Comparison of ENCODE assay signal across 8 cellular contexts in the genomic region with DNA sequence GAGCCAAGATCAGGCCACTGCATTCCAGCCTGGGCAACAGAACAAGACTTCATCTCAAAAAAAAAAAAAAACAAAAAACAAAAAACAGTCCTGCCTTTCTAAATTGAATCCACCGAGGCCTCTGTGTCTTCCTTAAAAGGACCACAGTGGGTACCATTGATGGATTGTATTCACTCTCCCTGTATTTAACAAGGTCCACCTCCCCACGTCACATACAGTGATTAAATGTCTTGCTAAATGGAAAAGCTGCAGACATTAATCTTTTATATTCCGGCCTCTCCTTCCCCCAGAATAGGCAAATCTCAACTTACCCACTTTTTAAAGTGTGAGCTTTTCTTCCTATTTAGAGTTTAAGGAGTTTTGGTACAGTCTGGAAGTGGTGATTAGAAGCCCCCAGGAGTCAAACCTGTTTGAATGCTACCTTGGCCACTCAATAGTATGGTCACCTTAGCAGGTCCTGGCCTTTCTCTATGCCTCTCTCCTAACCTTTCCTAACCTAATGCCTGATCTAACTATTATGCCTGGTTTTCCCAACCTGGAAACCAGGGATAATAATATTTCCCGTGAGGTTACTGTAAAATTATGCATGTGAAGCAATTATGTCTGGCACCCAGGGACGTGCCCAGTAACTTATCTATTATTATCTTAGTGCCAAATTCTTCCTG. TPM values are rescaled to one million over a fixed set of nuclear protein-coding genes. Genes with fewer than 3 reads are reported as not detected.
A peak's percentile ranks its signal among the peaks of the same experiment; 100 is the strongest.
DNase-seq lines count a peak whose midpoint lies in the region; TF ChIP-seq lines count a peak whose summit lies in the region.

No MANE protein-coding gene starts in this region.

- H3K4me1 Mint-ChIP-seq in nephron = peaks cover 47% of the 10 kb centered on the region

- peak overlapping the region; percentile 96 to 99 (median 98) for H3K27ac Mint-ChIP-seq in nephron

- TF ChIP-seq CTCF in AG10803 (conservative IDR thresholded peaks at IDR 0.05; ENCODE audit: low read length) (no peak; the same call in 1 of the 2 replicates), colonic mucosa (IDR thresholded peaks at IDR 0.05) (no peak), nephron (IDR thresholded peaks at IDR 0.05; ENCODE audit: unreplicated experiment in 3 of 3) (no peak)

- peaks cover under 1% of the 10 kb centered on the region for H3K4me1 ChIP-seq in colonic mucosa

- H3K9me3 Mint-ChIP-seq in nephron = peaks cover 4% of the 10 kb centered on the region

- no peaks in the 10 kb centered on the region for H3K27me3 Mint-ChIP-seq in nephron (ENCODE audit: low read depth)

- peak; percentile 44 for DNase-seq in AG10803 (ENCODE audit: low read depth)
- DNase-seq in MG63 = no peak
- peak; percentile 16 for DNase-seq in colonic mucosa
- DNase-seq in SKM-1 (lab: John Stamatoyannopoulos, UW; ENCODE audit: unreplicated experiment) = no peak
- DNase-seq in UCSD-AML1 (lab: John Stamatoyannopoulos, UW; ENCODE audit: unreplicated experiment) = no peak
- no peak for DNase-seq in middle frontal gyrus (ENCODE audit: extremely low spot score, low spot score)
- DNase-seq in ecto neural progenitor cell (ENCODE audit: low spot score) = no peak

- peak overlapping the region; percentile 73 for H3K4me3 ChIP-seq in AG10803 (ENCODE audit: low read length)
- H3K4me3 ChIP-seq in MG63 = peak overlapping the region; percentile 93
- H3K4me3 ChIP-seq in colonic mucosa = peak overlapping the region; percentile 94

- H3K27me3 ChIP-seq in MG63 = no peaks in the 10 kb centered on the region
- no peaks in the 10 kb centered on the region for H3K27me3 ChIP-seq in colonic mucosa

- peak overlapping the region in 1 of 2 donors; percentile 97 for H3K9ac ChIP-seq in colonic mucosa (ENCODE audit: low read depth in 2 of 2, low read length in 2 of 2)

- H3K27ac ChIP-seq in colonic mucosa = no peak overlapping the region

- peaks cover 56% of the 10 kb centered on the region for H3K36me3 ChIP-seq in MG63
- no peaks in the 10 kb centered on the region for H3K36me3 ChIP-seq in colonic mucosa

- H3K9me3 ChIP-seq in MG63 (peaks cover 3% of the 10 kb centered on the region; the same call in 1 of the 2 replicates), colonic mucosa (no peaks in the 10 kb centered on the region)

- H3K36me3 Mint-ChIP-seq in nephron (ENCODE audit: low read depth) = peaks cover 22% of the 10 kb centered on the region

- H3K4me3 Mint-ChIP-seq in nephron = peak overlapping the region; percentile 89 to 98 (median 95)

- intact Hi-C loops in colonic mucosa (cut with DNase I) = loop anchor here (5.0 kb wide), 1 partner anchor 71 kb away; no protein-coding TSS in a partner anchor

RNA-seq across cellular contexts. Expression of gene NFE2L2, which starts 3.3 kb away (rescaled TPM):
- 71.7 and 97.4 TPM in 2 replicates for total RNA-seq in MG63 (2014; rRNA removed; shearing (Covaris generic); ENCODE audit: low replicate concordance)
- 10 to 100 TPM; 81.5 to 87.6 TPM for total RNA-seq in colonic mucosa

RNA-seq across cellular contexts. Expression of gene HNRNPA3, which starts 48.7 kb away (rescaled TPM):
- 21.1 and 36.5 TPM in 2 replicates for total RNA-seq in MG63 (2014; rRNA removed; shearing (Covaris generic); ENCODE audit: low replicate concordance)
- 100 to 1,000 TPM; 147 to 278 TPM for total RNA-seq in colonic mucosa

Comparison
In these comparisons a context has a peak if more than half of its experiments do, and no peak if none do; other contexts are left out.
1. DNase-seq: peak in AG10803 (single experiment) and colonic mucosa (single experiment); none in MG63 (single experiment), SKM-1 (single experiment), UCSD-AML1 (single experiment), middle frontal gyrus (single experiment) and ecto neural progenitor cell (single experiment).
2. Peak in every context shown above with its lines, with median percentiles within 50 percentile points of each other: H3K4me3 ChIP-seq.